Comparison of ENCODE assay signal across 8 cellular contexts in the genomic region with DNA sequence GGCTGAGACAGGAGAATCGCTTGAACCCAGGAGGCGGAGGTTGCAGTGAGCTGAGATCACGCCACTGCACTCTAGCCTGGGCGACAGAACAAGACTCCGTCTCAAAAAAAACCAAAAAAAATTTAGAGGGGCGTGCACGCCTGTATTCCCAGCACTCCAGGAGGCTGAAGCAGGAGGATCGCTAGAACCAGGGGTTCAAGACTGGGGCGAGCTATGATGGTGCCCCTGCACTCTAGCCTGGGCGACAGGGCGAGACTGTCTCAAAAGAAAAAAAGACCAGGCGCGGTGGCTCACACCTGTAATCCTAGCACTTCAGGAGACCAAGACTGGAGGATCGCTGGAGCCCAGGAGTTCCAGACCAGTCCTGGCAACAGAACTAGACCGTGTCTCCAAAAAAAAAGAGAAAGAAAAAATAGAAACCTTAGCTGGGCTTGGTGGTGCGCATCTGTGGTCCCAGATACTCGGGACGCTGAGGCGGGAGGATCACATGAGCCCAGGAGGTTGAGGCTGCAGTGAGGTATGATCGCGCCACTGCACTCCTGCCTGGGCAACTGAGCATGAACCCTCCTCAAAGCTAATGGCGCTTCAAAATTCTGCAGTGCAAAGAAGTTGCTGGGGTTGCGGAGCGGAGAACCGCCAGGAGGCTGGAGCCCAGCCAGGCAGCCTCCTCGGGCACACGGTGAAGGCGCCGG. TPM values are rescaled to one million over a fixed set of nuclear protein-coding genes. Genes with fewer than 3 reads are reported as not detected.
DNase-seq lines count a peak whose midpoint lies in the region; ATAC-seq and FAIRE-seq lines count a peak whose summit lies in the region.

No MANE protein-coding gene starts in this region.

- peak overlapping the region; percentile 98 for H3K27ac Mint-ChIP-seq in activated naive CD8-positive, alpha-beta T cell
- peak overlapping the region; percentile 98 to 100 (median 99) for H3K27ac Mint-ChIP-seq in immature natural killer cell
- H3K27ac Mint-ChIP-seq in stimulated activated naive CD8-positive, alpha-beta T cell treated with anti-CD3 and anti-CD28 coated beads, Interleukin-15, amount 100 ng/mL, for 72 hours, result peak overlapping the region; percentile 96 to 99

- FAIRE-seq in GM18507 (lab: Jason Lieb, UNC), result peak; percentile 38

- H3K4me3 Mint-ChIP-seq in activated naive CD8-positive, alpha-beta T cell, result peak overlapping the region; percentile 96
- peak overlapping the region; percentile 99 to 100 (median 99) for H3K4me3 Mint-ChIP-seq in immature natural killer cell
- H3K4me3 Mint-ChIP-seq in stimulated activated naive CD8-positive, alpha-beta T cell treated with anti-CD3 and anti-CD28 coated beads, Interleukin-15, amount 100 ng/mL, for 72 hours, result peak overlapping the region; percentile 94 to 99

- DNase-seq in GM18507 (ENCODE audit: extremely low spot score, insufficient read length, low read depth) (no peak), immature natural killer cell (no peak), putamen (ENCODE audit: low spot score) (no peak), NCI-H345 treated with DMSO at 0.1 percent for 48 hours (lab: John Stamatoyannopoulos, UW; ENCODE audit: unreplicated experiment) (no peak)
- DNase-seq in stimulated activated naive CD8-positive, alpha-beta T cell treated with anti-CD3 and anti-CD28 coated beads, Interleukin-15, amount 100 ng/mL, for 72 hours, result no peak

- H3K36me3 Mint-ChIP-seq in activated naive CD8-positive, alpha-beta T cell, result no peaks in the 10 kb centered on the region
- H3K36me3 Mint-ChIP-seq in immature natural killer cell, result no peaks in the 10 kb centered on the region

- ATAC-seq in HG02938 (IDR thresholded peaks at IDR 0.05; ENCODE audit: unreplicated experiment), result peak; percentile 47
- peak; percentile 49 for ATAC-seq in stimulated activated naive CD8-positive, alpha-beta T cell treated with anti-CD3 and anti-CD28 coated beads, Interleukin-15, amount 100 ng/mL, for 72 hours
- ATAC-seq in GM21526 (IDR thresholded peaks at IDR 0.05; ENCODE audit: low FRiP score, unreplicated experiment), result no peak

- no peaks in the 10 kb centered on the region for H3K27me3 Mint-ChIP-seq in activated naive CD8-positive, alpha-beta T cell
- peaks cover 5 to 10% (median 6%) of the 10 kb centered on the region in 3 donors for H3K27me3 Mint-ChIP-seq in immature natural killer cell (ENCODE audit: low read depth in 3 of 3)
- H3K27me3 Mint-ChIP-seq in stimulated activated naive CD8-positive, alpha-beta T cell treated with anti-CD3 and anti-CD28 coated beads, Interleukin-15, amount 100 ng/mL, for 72 hours, result no peaks in the 10 kb centered on the region

- H3K9me3 Mint-ChIP-seq in activated naive CD8-positive, alpha-beta T cell (ENCODE audit: low read depth), result no peaks in the 10 kb centered on the region
- no peaks in the 10 kb centered on the region for H3K9me3 Mint-ChIP-seq in immature natural killer cell
- no peaks in the 10 kb centered on the region for H3K9me3 Mint-ChIP-seq in stimulated activated naive CD8-positive, alpha-beta T cell treated with anti-CD3 and anti-CD28 coated beads, Interleukin-15, amount 100 ng/mL, for 72 hours

- H3K4me1 Mint-ChIP-seq in activated naive CD8-positive, alpha-beta T cell (ENCODE audit: low read depth), result peaks cover 39% of the 10 kb centered on the region
- H3K4me1 Mint-ChIP-seq in immature natural killer cell, result peaks cover 33 to 40% of the 10 kb centered on the region in 2 donors
- H3K4me1 Mint-ChIP-seq in stimulated activated naive CD8-positive, alpha-beta T cell treated with anti-CD3 and anti-CD28 coated beads, Interleukin-15, amount 100 ng/mL, for 72 hours, result peaks cover 34% of the 10 kb centered on the region

RNA-seq across cellular contexts. Expression of gene MBLAC1, which starts 0.4 kb away (rescaled TPM):
- polyA plus RNA-seq in immature natural killer cell, result 1 to 10 TPM; 2.2 to 2.6 (median 2.4) TPM

RNA-seq across cellular contexts. Expression of gene CNPY4, which starts 7.0 kb away (rescaled TPM):
- 10 to 100 TPM; 14.2 to 18.5 (median 17.7) TPM for polyA plus RNA-seq in immature natural killer cell

RNA-seq across cellular contexts. Expression of gene TAF6, which starts 7.2 kb away (rescaled TPM):
- polyA plus RNA-seq in immature natural killer cell, result 10 to 100 TPM; 15.3 to 34.8 (median 17.3) TPM

RNA-seq across cellular contexts. Expression of gene LAMTOR4, which starts 22.3 kb away (rescaled TPM):
- polyA plus RNA-seq in immature natural killer cell, result 100 to 1,000 TPM; 408 to 587 (median 569) TPM

RNA-seq across cellular contexts. Expression of gene AP4M1, which starts 24.9 kb away (rescaled TPM):
- 10 to 100 TPM in 1 of 3 donors, 1 to 10 TPM in 2; 7.1 to 12.9 (median 8.8) TPM for polyA plus RNA-seq in immature natural killer cell
